Comparison of ENCODE assay signal across 8 cellular contexts in the genomic region with DNA sequence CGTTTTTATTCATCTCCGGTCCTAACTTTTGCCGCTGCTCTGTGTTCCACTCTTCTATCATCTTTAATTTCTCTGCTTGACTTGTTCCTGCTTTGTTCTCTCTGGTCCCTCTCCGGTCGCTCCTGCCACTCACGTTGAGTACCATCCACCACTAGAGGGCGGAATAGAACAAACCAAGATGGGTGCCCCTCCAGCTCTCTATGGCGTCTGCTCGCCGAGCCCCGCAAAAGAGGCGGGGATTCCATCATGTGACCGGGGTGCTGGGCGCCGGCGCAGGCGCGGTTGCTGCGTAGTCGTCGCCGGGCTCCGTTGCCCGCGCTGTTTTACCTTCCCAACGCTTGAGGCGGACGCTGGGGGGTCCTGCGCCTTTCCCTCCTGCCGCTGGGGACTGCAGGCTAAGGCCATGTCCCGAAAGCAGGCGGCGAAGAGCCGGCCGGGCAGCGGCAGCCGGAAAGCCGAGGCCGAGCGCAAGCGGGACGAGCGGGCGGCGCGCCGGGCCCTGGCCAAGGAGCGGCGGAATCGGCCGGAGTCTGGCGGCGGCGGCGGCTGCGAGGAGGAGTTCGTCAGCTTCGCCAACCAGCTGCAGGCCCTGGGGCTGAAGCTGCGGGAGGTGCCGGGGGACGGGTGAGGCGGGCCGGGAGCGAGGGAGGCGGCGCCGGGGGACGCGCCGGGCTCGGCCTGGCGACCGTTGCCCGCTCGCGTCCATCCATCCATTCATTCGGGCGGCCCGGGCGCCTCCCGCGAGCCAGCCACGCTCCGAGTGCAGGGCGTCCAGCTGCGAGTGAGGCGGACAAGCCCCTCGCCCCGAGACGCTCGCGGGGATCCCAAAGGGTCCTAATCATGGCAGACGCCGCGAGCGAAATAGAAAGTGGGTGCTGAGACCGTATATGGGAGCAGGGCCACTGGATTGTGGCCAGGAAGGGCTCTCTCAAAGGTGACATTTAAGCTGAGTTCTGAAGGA. TPM values are rescaled to one million over a fixed set of nuclear protein-coding genes. Genes with fewer than 3 reads are reported as not detected.
A peak's percentile ranks its signal among the peaks of the same experiment; 100 is the strongest.
DNase-seq lines count a peak whose midpoint lies in the region; ATAC-seq and TF ChIP-seq lines count a peak whose summit lies in the region.

A gene with protein sequence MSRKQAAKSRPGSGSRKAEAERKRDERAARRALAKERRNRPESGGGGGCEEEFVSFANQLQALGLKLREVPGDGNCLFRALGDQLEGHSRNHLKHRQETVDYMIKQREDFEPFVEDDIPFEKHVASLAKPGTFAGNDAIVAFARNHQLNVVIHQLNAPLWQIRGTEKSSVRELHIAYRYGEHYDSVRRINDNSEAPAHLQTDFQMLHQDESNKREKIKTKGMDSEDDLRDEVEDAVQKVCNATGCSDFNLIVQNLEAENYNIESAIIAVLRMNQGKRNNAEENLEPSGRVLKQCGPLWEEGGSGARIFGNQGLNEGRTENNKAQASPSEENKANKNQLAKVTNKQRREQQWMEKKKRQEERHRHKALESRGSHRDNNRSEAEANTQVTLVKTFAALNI (plus strand): TSS at position 285 of the 961 bp plus-strand sequence. CDS start 119 bp downstream, at position 404.

- peak in 1 of 2 donors; percentile 92 for TF ChIP-seq POLR2A in thyroid gland (IDR thresholded peaks at IDR 0.05)

- H3K36me3 ChIP-seq in thyroid gland: no peaks in the 10 kb centered on the region

- peak; percentile 84 for ATAC-seq in HG02623 (IDR thresholded peaks at IDR 0.05; ENCODE audit: unreplicated experiment)

- no peaks in the 10 kb centered on the region for H3K9me3 ChIP-seq in thyroid gland

- H3K4me1 Mint-ChIP-seq in activated naive CD8-positive, alpha-beta T cell (ENCODE audit: low read depth): peaks cover 41% of the 10 kb centered on the region
- H3K4me1 Mint-ChIP-seq in glutamatergic neuron (ENCODE audit: low read depth, unreplicated experiment) (peaks cover 15% of the 10 kb centered on the region), osteocyte (ENCODE audit: unreplicated experiment) (peaks cover 24% of the 10 kb centered on the region)

- H3K27ac Mint-ChIP-seq in activated naive CD8-positive, alpha-beta T cell: peak within 1 kb of the TSS; percentile 61
- H3K27ac Mint-ChIP-seq in glutamatergic neuron (ENCODE audit: unreplicated experiment): peak within 1 kb of the TSS; percentile 85
- H3K27ac Mint-ChIP-seq in osteocyte (ENCODE audit: unreplicated experiment): peak within 1 kb of the TSS; percentile 56

- no peaks in the 10 kb centered on the region for H3K27me3 ChIP-seq in thyroid gland

- no peaks in the 10 kb centered on the region for H3K27me3 Mint-ChIP-seq in activated naive CD8-positive, alpha-beta T cell
- peaks cover 5% of the 10 kb centered on the region for H3K27me3 Mint-ChIP-seq in glutamatergic neuron (ENCODE audit: unreplicated experiment)
- H3K27me3 Mint-ChIP-seq in osteocyte (ENCODE audit: unreplicated experiment): peaks cover 6% of the 10 kb centered on the region

- peak within 1 kb of the TSS; percentile 90 for H3K4me3 Mint-ChIP-seq in activated naive CD8-positive, alpha-beta T cell
- H3K4me3 Mint-ChIP-seq in glutamatergic neuron (ENCODE audit: unreplicated experiment) (peak within 1 kb of the TSS; percentile 90), osteocyte (ENCODE audit: unreplicated experiment) (peak within 1 kb of the TSS; percentile 78)

- peaks cover 12 to 23% of the 10 kb centered on the region in 2 donors for H3K4me1 ChIP-seq in thyroid gland

- TF ChIP-seq CTCF in GM12864 (IDR thresholded peaks at IDR 0.05; ENCODE audit: low read depth, low read length, missing control alignments) (peak; percentile 85), glutamatergic neuron (IDR thresholded peaks at IDR 0.05; ENCODE audit: partially characterized antibody, unreplicated experiment) (peak; percentile 89), osteocyte (IDR thresholded peaks at IDR 0.05) (peak; percentile 91), thyroid gland (IDR thresholded peaks at IDR 0.05) (peak; percentile 51 to 94 (median 90))

- H3K4me3 ChIP-seq in GM12864 (ENCODE audit: low read depth, low read length) (peak within 1 kb of the TSS; percentile 91), thyroid gland (replicated peaks in 1 of 3) (peak within 1 kb of the TSS; percentile 60 to 87 (median 73))

- no peaks in the 10 kb centered on the region for H3K9me3 Mint-ChIP-seq in activated naive CD8-positive, alpha-beta T cell (ENCODE audit: low read depth)
- H3K9me3 Mint-ChIP-seq in glutamatergic neuron (ENCODE audit: unreplicated experiment) (no peaks in the 10 kb centered on the region), osteocyte (ENCODE audit: unreplicated experiment) (no peaks in the 10 kb centered on the region)

- H3K27ac ChIP-seq in thyroid gland: peak within 1 kb of the TSS; percentile 82 to 87 (median 84)

- H3K36me3 Mint-ChIP-seq in activated naive CD8-positive, alpha-beta T cell: no peaks in the 10 kb centered on the region
- H3K36me3 Mint-ChIP-seq in glutamatergic neuron (ENCODE audit: unreplicated experiment) (no peaks in the 10 kb centered on the region), osteocyte (ENCODE audit: unreplicated experiment) (no peaks in the 10 kb centered on the region)

- 0 to 1% methylated on average over 40 to 43 of the region's 97 CpGs for WGBS in thyroid gland, 2 donors

- intact Hi-C loops in thyroid gland (cut with DNase I): loop anchor here (10.0 kb wide), 1 partner anchor 88 kb away; a partner anchor contains a TSS

- DNase-seq in GM12864 (ENCODE audit: low read depth): peak; percentile 90
- DNase-seq in NCI-H1092 treated with DMSO at 0.1 percent for 48 hours (lab: John Stamatoyannopoulos, UW): peak; percentile 99
- DNase-seq in SKM-1 (lab: John Stamatoyannopoulos, UW; ENCODE audit: unreplicated experiment): peak; percentile 97
- peak; percentile 95 for DNase-seq in glutamatergic neuron
- DNase-seq in osteocyte (ENCODE audit: extremely low spot score, unreplicated experiment): peak; percentile 98
- peak; percentile 95 to 96 for DNase-seq in thyroid gland

RNA-seq across cellular contexts. Expression of the gene that starts here (rescaled TPM):
- total RNA-seq in glutamatergic neuron (ENCODE audit: unreplicated experiment) (11.4 TPM), osteocyte (9.4 and 11.4 TPM in 2 replicates), thyroid gland (1 to 10 TPM; 5.8 to 8.2 (median 6.7) TPM)

Comparison
In these comparisons a context has a peak if more than half of its experiments do, and no peak if none do; other contexts are left out.
1. Peak in every context shown above with its lines: DNase-seq, ATAC-seq, H3K4me3 ChIP-seq and H3K27ac ChIP-seq.